Comparison of ENCODE assay signal across 15 cellular contexts in genomic region chr10:17237915-17238444, GRCh38. TPM values are rescaled to one million over a fixed set of nuclear protein-coding genes. Genes with fewer than 3 reads are reported as not detected.
DNase-seq lines count a peak whose midpoint lies in the region; TF ChIP-seq lines count a peak whose summit lies in the region.
"Had no signal": no experiment of that assay in that cellular context is flagged by ENCODE, and none has a peak within 500 bp of the region (broad histone marks: within the 10 kb centered on the region; RNA-seq: fewer than 3 reads in every experiment).

No MANE protein-coding gene starts in this region.

- no peak overlapping the region for H2BK120ac ChIP-seq in trophoblast cell (ENCODE audit: insufficient read depth, low read length, poor library complexity)

- H3K4me1 Mint-ChIP-seq in CD14-positive monocyte (peaks cover 17% of the 10 kb centered on the region), brain (peaks cover 38% of the 10 kb centered on the region)

- no peak overlapping the region for H2BK5ac ChIP-seq in trophoblast cell (ENCODE audit: low read depth, low read length, poor library complexity)

- no peaks in the 10 kb centered on the region for H3K9me3 ChIP-seq in mesodermal cell (ENCODE audit: control insufficient read depth, low read length)
- no peaks in the 10 kb centered on the region for H3K9me3 ChIP-seq in trophoblast cell (ENCODE audit: insufficient read depth, low read depth, low read length)
- H3K9me3 ChIP-seq: BLaER1 treated with 17β-estradiol and CSF1 and Interleukin-3, amounts not matched to agents 10 nM and 100 nM had no signal

- H3K27me3 Mint-ChIP-seq in CD14-positive monocyte (ENCODE audit: low read depth in 3 of 3) (peaks cover 0 to 3% (median 2%) of the 10 kb centered on the region in 3 donors), brain (no peaks in the 10 kb centered on the region)

- intact Hi-C loops in CD14-positive monocyte (cut with micrococcal nuclease): loop anchor here (5.0 to 10.0 kb wide), 2 partner anchors 36 to 333 kb away; partner anchors contain the start of gene TRDMT1 (in 1 of the 2)

- no peak overlapping the region for H4K12ac ChIP-seq in trophoblast cell (ENCODE audit: low read depth, low read length)

- H3K27ac Mint-ChIP-seq in CD14-positive monocyte: peak overlapping the region; percentile 2 to 89 (median 69)
- H3K27ac Mint-ChIP-seq in brain: peak overlapping the region in 3 of 5 experiments; percentile 4 to 75 (median 29)

- H3K27ac ChIP-seq in mesodermal cell (ENCODE audit: low read depth, low read length, severe bottlenecking) (peak overlapping the region; percentile 82), trophoblast cell (ENCODE audit: low read depth, low read length) (no peak overlapping the region)
- H3K27ac ChIP-seq: hepatocyte, PC-9 had no signal

- DNase-seq in CD14-positive monocyte (ENCODE audit: low spot score) (no peak), HK-2 (ENCODE audit: unreplicated experiment) (peak; percentile 23), trophoblast cell (no peak), GM19240 (ENCODE audit: insufficient read length, low spot score) (no peak), LoVo (ENCODE audit: low spot score) (no peak), islet precursor cell (no peak)
- DNase-seq: activated effector memory CD4-positive, alpha-beta T cell treated with anti-CD3 and anti-CD28 coated beads, Interleukin-2, amount 50 U/mL, for 16 hours; NCI-H2107; PC-9; stimulated activated CD8-positive, alpha-beta memory T cell treated with anti-CD3 and anti-CD28 coated beads, Interleukin-4, amount 100 ng/mL, for 48 hours had no signal

- H2AK5ac ChIP-seq in trophoblast cell (ENCODE audit: low read length): no peak overlapping the region

- peaks cover 43% of the 10 kb centered on the region for H3K36me3 ChIP-seq in mesodermal cell (ENCODE audit: control insufficient read depth, insufficient read depth, low read length)
- H3K36me3 ChIP-seq in trophoblast cell (ENCODE audit: control insufficient read depth in 1 of 2, insufficient read depth in 2 of 2, low read length in 2 of 2): peaks cover 14 to 21% of the 10 kb centered on the region in 2 experiments

- H3K4ac ChIP-seq in trophoblast cell (ENCODE audit: low read depth, low read length): no peak overlapping the region

- H3K4me2 ChIP-seq in trophoblast cell (ENCODE audit: low read length): no peak overlapping the region
- H3K4me2 ChIP-seq: BLaER1 treated with 17β-estradiol and CSF1 and Interleukin-3, amounts not matched to agents 10 nM and 100 nM; hepatocyte; PC-9 had no signal

- no peak overlapping the region for H4K8ac ChIP-seq in trophoblast cell (ENCODE audit: low read depth, low read length)

- H3K4me3 Mint-ChIP-seq in CD14-positive monocyte: no peak overlapping the region
- H3K4me3 Mint-ChIP-seq in brain: peak overlapping the region in 1 of 5 experiments; percentile 14

- no peak for TF ChIP-seq CTCF in CD14-positive monocyte (IDR thresholded peaks at IDR 0.05)
- TF ChIP-seq CTCF in brain (conservative IDR thresholded peaks at IDR 0.05): no peak

- peaks cover 49 to 58% of the 10 kb centered on the region in 2 donors for H3K36me3 Mint-ChIP-seq in CD14-positive monocyte
- peaks cover 52% of the 10 kb centered on the region for H3K36me3 Mint-ChIP-seq in brain

- H3K23ac ChIP-seq in trophoblast cell (ENCODE audit: low read length): no peak overlapping the region

- H3K14ac ChIP-seq in trophoblast cell (ENCODE audit: low read length): no peak overlapping the region

- H3K27me3 ChIP-seq in trophoblast cell (ENCODE audit: insufficient read depth, low read length): no peaks in the 10 kb centered on the region
- H3K27me3 ChIP-seq: BLaER1 treated with 17β-estradiol and CSF1 and Interleukin-3, amounts not matched to agents 10 nM and 100 nM; hepatocyte had no signal

- no peaks in the 10 kb centered on the region for H3K9me3 Mint-ChIP-seq in CD14-positive monocyte
- H3K9me3 Mint-ChIP-seq in brain: peaks cover 0 to 5% (median 2%) of the 10 kb centered on the region in 5 experiments

- WGBS in mesodermal cell (ENCODE audit: insufficient coverage in 2 of 2), 2 experiments: 100% methylated on average over 1 of the region's 4 CpGs
- WGBS in trophoblast cell (ENCODE audit: extremely low coverage, insufficient coverage, insufficient read length): no CpG with 5 or more reads among the region's 4 CpGs

- no peaks in the 10 kb centered on the region for H3K4me1 ChIP-seq in mesodermal cell (ENCODE audit: control insufficient read depth, insufficient read depth, low read length, poor library complexity, severe bottlenecking)
- H3K4me1 ChIP-seq in trophoblast cell (ENCODE audit: control insufficient read depth in 1 of 2, insufficient read depth in 2 of 2, low read length in 2 of 2): no peaks in the 10 kb centered on the region

- H4K91ac ChIP-seq in trophoblast cell (ENCODE audit: low read depth, low read length): no peak overlapping the region

- H3K18ac ChIP-seq in trophoblast cell (ENCODE audit: low read length): no peak overlapping the region

- H3K9ac ChIP-seq in trophoblast cell (ENCODE audit: low read length): no peak overlapping the region
- H3K9ac ChIP-seq: BLaER1 treated with 17β-estradiol and CSF1 and Interleukin-3, amounts not matched to agents 10 nM and 100 nM had no signal

- H2AFZ ChIP-seq in trophoblast cell (ENCODE audit: insufficient read depth, low read length, poor library complexity): no peak overlapping the region
- H2AFZ ChIP-seq: hepatocyte, PC-9 had no signal

- H2BK12ac ChIP-seq in trophoblast cell (ENCODE audit: low read length): no peak overlapping the region

- no peak overlapping the region for H3K4me3 ChIP-seq in mesodermal cell (ENCODE audit: extremely low read depth, insufficient read depth, low read length, poor library complexity, severe bottlenecking)
- no peak overlapping the region for H3K4me3 ChIP-seq in trophoblast cell (ENCODE audit: low read depth, low read length)
- H3K4me3 ChIP-seq: BLaER1 treated with 17β-estradiol and CSF1 and Interleukin-3, amounts not matched to agents 10 nM and 100 nM; hepatocyte; PC-9; skin epidermis had no signal

- no peaks in the 10 kb centered on the region for H3K79me2 ChIP-seq in trophoblast cell (ENCODE audit: control insufficient read depth, insufficient read depth, low read length, poor library complexity)

- H3K79me1 ChIP-seq in trophoblast cell (ENCODE audit: low read length): no peaks in the 10 kb centered on the region

RNA-seq across cellular contexts. Expression of gene VIM, which starts 9.9 kb away (rescaled TPM):
- polyA plus RNA-seq in CD14-positive monocyte (100 to 1,000 TPM; 697 to 932 TPM), brain (ENCODE audit: insufficient read depth, low read depth, low replicate concordance) (290 TPM)
- polyA plus RNA-seq in mesodermal cell (2013, experiment 1 of 2): 9,893 TPM
- 9,295 TPM for polyA plus RNA-seq in mesodermal cell (2013, experiment 2 of 2)
- polyA plus RNA-seq in trophoblast cell (2013): 408 and 429 TPM in 2 replicates

RNA-seq across cellular contexts. Expression of gene TRDMT1, which starts 36.5 kb away (rescaled TPM):
- polyA plus RNA-seq in CD14-positive monocyte (1 to 10 TPM; 5.0 to 6.6 TPM), brain (ENCODE audit: insufficient read depth, low read depth, low replicate concordance) (3.0 TPM)
- polyA plus RNA-seq in mesodermal cell (2013, experiment 1 of 2): 7.9 TPM
- 6.1 TPM for polyA plus RNA-seq in mesodermal cell (2013, experiment 2 of 2)
- 2.7 and 3.1 TPM in 2 replicates for polyA plus RNA-seq in trophoblast cell (2013)
